In genomic region chr5:115586525-115587146, GRCh38 we compare ENCODE assay signal across 8 cellular contexts. TPM values are rescaled to one million over a fixed set of nuclear protein-coding genes. Genes with fewer than 3 reads are reported as not detected.
DNase-seq lines count a peak whose midpoint lies in the region; ATAC-seq, FAIRE-seq and TF ChIP-seq lines count a peak whose summit lies in the region.

No MANE protein-coding gene starts in this region.

- H3K36me3 ChIP-seq in endodermal cell (ENCODE audit: control insufficient read depth, insufficient read depth, low read length): no peaks in the 10 kb centered on the region
- no peaks in the 10 kb centered on the region for H3K36me3 ChIP-seq in pancreas

- intact Hi-C loops in pancreas (cut with DNase I): loop anchor here in 1 of 3 donors (10.0 kb wide), 1 partner anchor 282 kb away; no protein-coding TSS in a partner anchor

- H3K4me3 ChIP-seq in endodermal cell (ENCODE audit: low read length) (no peak overlapping the region), pancreas (no peak overlapping the region)

- no peaks in the 10 kb centered on the region for H3K4me1 Mint-ChIP-seq in endodermal cell

- H3K27ac Mint-ChIP-seq in endodermal cell: no peak overlapping the region

- peak; percentile 81 for FAIRE-seq in pancreas (lab: Jason Lieb, UNC)

- no peaks in the 10 kb centered on the region for H3K27me3 Mint-ChIP-seq in endodermal cell (ENCODE audit: insufficient read depth)

- H3K27me3 ChIP-seq in endodermal cell (ENCODE audit: control insufficient read depth, insufficient read depth, low read length, poor library complexity, severe bottlenecking) (no peaks in the 10 kb centered on the region), pancreas (no peaks in the 10 kb centered on the region)

- ATAC-seq in GM19463 (IDR thresholded peaks at IDR 0.05; ENCODE audit: unreplicated experiment): peak; percentile 41
- peak in 3 of 4 donors; percentile 70 to 74 (median 71) for ATAC-seq in pancreas
- no peak for ATAC-seq in GM18861 (IDR thresholded peaks at IDR 0.05; ENCODE audit: unreplicated experiment)

- H3K4me1 ChIP-seq in endodermal cell (ENCODE audit: control insufficient read depth, insufficient read depth, low read length) (no peaks in the 10 kb centered on the region), pancreas (peaks cover 0 to 5% (median 3%) of the 10 kb centered on the region in 3 donors)

- DNase-seq in AML-193 (lab: John Stamatoyannopoulos, UW): peak; percentile 40 to 45
- DNase-seq in NCI-H82 treated with DMSO at 0.1 percent for 48 hours (lab: John Stamatoyannopoulos, UW; ENCODE audit: unreplicated experiment): peak; percentile 4
- DNase-seq in endodermal cell: no peak
- DNase-seq in pancreas: no peak
- no peak for DNase-seq in COLO829 (ENCODE audit: low spot score)
- no peak for DNase-seq in effector CD4-positive, alpha-beta T cell

- WGBS in endodermal cell (ENCODE audit: insufficient coverage in 1 of 2, insufficient read length in 1 of 2), 2 experiments: 64 to 84% methylated on average over 5 to 6 of the region's 6 CpGs
- WGBS in pancreas, 2 donors: 39 to 41% methylated on average over 6 of the region's 6 CpGs

- H3K9me3 Mint-ChIP-seq in endodermal cell: no peaks in the 10 kb centered on the region

- H3K4me3 Mint-ChIP-seq in endodermal cell: no peak overlapping the region

- no peak overlapping the region for H3K27ac ChIP-seq in endodermal cell (ENCODE audit: low read depth, low read length)
- H3K27ac ChIP-seq in pancreas: no peak overlapping the region

- peak; percentile 82 for TF ChIP-seq CTCF in endodermal cell (conservative IDR thresholded peaks at IDR 0.05)
- peak; percentile 13 to 58 (median 33) for TF ChIP-seq CTCF in pancreas (IDR thresholded peaks at IDR 0.05)

- H3K9me3 ChIP-seq in endodermal cell (ENCODE audit: control insufficient read depth, low read length) (no peaks in the 10 kb centered on the region), pancreas (no peaks in the 10 kb centered on the region)

- H3K36me3 Mint-ChIP-seq in endodermal cell (ENCODE audit: low read depth): no peaks in the 10 kb centered on the region

- H3K9ac ChIP-seq in endodermal cell (ENCODE audit: extremely low read depth, low read length, poor library complexity, severe bottlenecking): no peak overlapping the region

RNA-seq across cellular contexts. Expression of gene TICAM2, which starts 15.6 kb away (rescaled TPM):
- 1 to 10 TPM in 1 of 2 donors, under 1 TPM in 1; 0.84 to 1.5 TPM for total RNA-seq in endodermal cell
- polyA plus RNA-seq in endodermal cell (2013, experiment 1 of 2): not detected
- polyA plus RNA-seq in endodermal cell (2013, experiment 2 of 2): not detected
- 1 to 10 TPM; 1.6 to 3.4 (median 2.2) TPM for total RNA-seq in pancreas
- polyA plus RNA-seq in pancreas: 1 to 10 TPM; 1.4 to 1.9 TPM

RNA-seq across cellular contexts. Expression of gene TMED7, which starts 39.2 kb away (rescaled TPM):
- total RNA-seq in endodermal cell (10 to 100 TPM; 64.4 to 75.3 TPM), pancreas (10 to 100 TPM; 39.4 to 71.3 (median 63.7) TPM)
- 57.3 TPM for polyA plus RNA-seq in endodermal cell (2013, experiment 1 of 2)
- polyA plus RNA-seq in endodermal cell (2013, experiment 2 of 2): 60.9 TPM
- 10 to 100 TPM in 1 of 2 donors, 1 to 10 TPM in 1; 8.2 to 27.5 TPM for polyA plus RNA-seq in pancreas

RNA-seq across cellular contexts. Expression of gene FEM1C, which starts 42.1 kb away (rescaled TPM):
- total RNA-seq in endodermal cell (10 to 100 TPM; 12.3 to 14.4 TPM), pancreas (10 to 100 TPM in 1 of 6 donors, 1 to 10 TPM in 5; 5.9 to 11.2 (median 8.0) TPM)
- 15.4 TPM for polyA plus RNA-seq in endodermal cell (2013, experiment 1 of 2)
- 15.0 TPM for polyA plus RNA-seq in endodermal cell (2013, experiment 2 of 2)
- 1 to 10 TPM; 3.2 to 4.4 TPM for polyA plus RNA-seq in pancreas

Comparison
In these comparisons a context has a peak if more than half of its experiments do, and no peak if none do; other contexts are left out.
1. DNase-seq: peak in AML-193 (2 of 2) and NCI-H82 treated with DMSO at 0.1 percent for 48 hours (single experiment); none in endodermal cell (single experiment), pancreas (0 of 6), COLO829 (single experiment) and effector CD4-positive, alpha-beta T cell (single experiment).